In genomic region chr20:62303049-62303326, GRCh38 we compare ENCODE assay signal across 8 cellular contexts. TPM values are rescaled to one million over a fixed set of nuclear protein-coding genes. Genes with fewer than 3 reads are reported as not detected.
A peak's percentile ranks its signal among the peaks of the same experiment; 100 is the strongest.
DNase-seq lines count a peak whose midpoint lies in the region; ATAC-seq and TF ChIP-seq lines count a peak whose summit lies in the region.

No MANE protein-coding gene starts in this region.

- H3K4me1 Mint-ChIP-seq in MCF 10A (ENCODE audit: insufficient read depth, unreplicated experiment), result peaks cover 18% of the 10 kb centered on the region

- DNase-seq in stimulated activated CD4-positive, alpha-beta T cell treated with anti-CD3 and anti-CD28 coated beads, Interleukin-4, amount 100 ng/mL, for 1 hour, result peak; percentile 26
- no peak for DNase-seq in stimulated activated CD4-positive, alpha-beta T cell treated with anti-CD3 and anti-CD28 coated beads, Interleukin-4, amount 100 ng/mL, for 4 hours
- DNase-seq in MCF 10A (ENCODE audit: unreplicated experiment) (no peak), uterus (no peak), NCI-H345 (lab: John Stamatoyannopoulos, UW) (no peak), NCI-H774 (lab: John Stamatoyannopoulos, UW) (no peak)

- TF ChIP-seq CTCF in MCF 10A (IDR thresholded peaks at IDR 0.05; ENCODE audit: unreplicated experiment), result no peak
- TF ChIP-seq CTCF in uterus (IDR thresholded peaks at IDR 0.05), result no peak

- CTCF ChIA-PET in MCF 10A (lab: Yijun Ruan, JAX), result interaction anchor here (0.8 to 1.6 kb wide), 7 partner anchors 9 to 80 kb away, joined by 3 to 15 read pairs (median 5); no protein-coding TSS in a partner anchor

- no peaks in the 10 kb centered on the region for H3K9me3 Mint-ChIP-seq in MCF 10A (ENCODE audit: unreplicated experiment)

- peaks cover 20% of the 10 kb centered on the region for H3K4me1 ChIP-seq in mesodermal cell (ENCODE audit: control insufficient read depth, insufficient read depth, low read length, poor library complexity, severe bottlenecking)
- peaks cover 0 to 12% of the 10 kb centered on the region in 2 donors for H3K4me1 ChIP-seq in uterus

- H3K36me3 ChIP-seq in mesodermal cell (ENCODE audit: control insufficient read depth, insufficient read depth, low read length), result peaks cover 47% of the 10 kb centered on the region
- H3K36me3 ChIP-seq in uterus, result no peaks in the 10 kb centered on the region

- H3K9me3 ChIP-seq in mesodermal cell (ENCODE audit: control insufficient read depth, low read length) (no peaks in the 10 kb centered on the region), uterus (no peaks in the 10 kb centered on the region)

- H3K27ac ChIP-seq in mesodermal cell (ENCODE audit: low read depth, low read length, severe bottlenecking), result peak overlapping the region; percentile 67
- peak overlapping the region; percentile 94 to 100 for H3K27ac ChIP-seq in uterus

- TF ChIP-seq POLR2A in uterus (IDR thresholded peaks at IDR 0.05), result no peak

- ATAC-seq in GM19328 (IDR thresholded peaks at IDR 0.05; ENCODE audit: unreplicated experiment), result no peak

- H3K4me3 ChIP-seq in mesodermal cell (ENCODE audit: extremely low read depth, insufficient read depth, low read length, poor library complexity, severe bottlenecking) (peak overlapping the region; percentile 77), uterus (peak overlapping the region; percentile 57 to 96)

- H3K27me3 Mint-ChIP-seq in MCF 10A (ENCODE audit: insufficient read depth, unreplicated experiment), result no peaks in the 10 kb centered on the region

- 0% methylated on average over 20 to 37 of the region's 39 CpGs for WGBS in mesodermal cell (ENCODE audit: insufficient coverage in 2 of 2), 2 experiments

- peak overlapping the region; percentile 90 for H3K4me3 Mint-ChIP-seq in MCF 10A (ENCODE audit: unreplicated experiment)

- no peaks in the 10 kb centered on the region for H3K27me3 ChIP-seq in uterus

- H3K36me3 Mint-ChIP-seq in MCF 10A (ENCODE audit: insufficient read depth, unreplicated experiment), result peaks cover 63% of the 10 kb centered on the region

- peak overlapping the region; percentile 95 for H3K27ac Mint-ChIP-seq in MCF 10A (ENCODE audit: low read depth, unreplicated experiment)

- intact Hi-C loops in MCF 10A (cut with micrococcal nuclease), result loop anchor here (2.0 to 5.0 kb wide), 3 partner anchors 64 to 492 kb away; partner anchors contain the start of gene LAMA5
- intact Hi-C loops in uterus (cut with DNase I; ENCODE audit: low total_unique reads), result loop anchor here (5.0 kb wide), 1 partner anchor 74 kb away; no protein-coding TSS in a partner anchor

- no TSS peak for BruUV-seq in MCF 10A (replicated peaks; lab: Mats Ljungman, UMichigan)

- POLR2A ChIA-PET in MCF 10A (lab: Yijun Ruan, JAX), result interaction anchor here (0.6 to 6.4 kb wide), 8 partner anchors 15 to 491 kb away, joined by 4 to 128 read pairs (median 8); partner anchors contain the start of genes LAMA5 and RPS21

RNA-seq across cellular contexts. Expression of gene ADRM1, which starts 0.2 kb away (rescaled TPM):
- total RNA-seq in MCF 10A (2022) (98.0 and 127 TPM in 2 replicates), uterus (10 to 100 TPM; 42.9 to 82.7 (median 60.9) TPM)
- 113 TPM for polyA plus RNA-seq in mesodermal cell (2013, experiment 1 of 2)
- polyA plus RNA-seq in mesodermal cell (2013, experiment 2 of 2), result 91.3 TPM
